ENCODE assay signal across 9 cellular contexts in the genomic region with DNA sequence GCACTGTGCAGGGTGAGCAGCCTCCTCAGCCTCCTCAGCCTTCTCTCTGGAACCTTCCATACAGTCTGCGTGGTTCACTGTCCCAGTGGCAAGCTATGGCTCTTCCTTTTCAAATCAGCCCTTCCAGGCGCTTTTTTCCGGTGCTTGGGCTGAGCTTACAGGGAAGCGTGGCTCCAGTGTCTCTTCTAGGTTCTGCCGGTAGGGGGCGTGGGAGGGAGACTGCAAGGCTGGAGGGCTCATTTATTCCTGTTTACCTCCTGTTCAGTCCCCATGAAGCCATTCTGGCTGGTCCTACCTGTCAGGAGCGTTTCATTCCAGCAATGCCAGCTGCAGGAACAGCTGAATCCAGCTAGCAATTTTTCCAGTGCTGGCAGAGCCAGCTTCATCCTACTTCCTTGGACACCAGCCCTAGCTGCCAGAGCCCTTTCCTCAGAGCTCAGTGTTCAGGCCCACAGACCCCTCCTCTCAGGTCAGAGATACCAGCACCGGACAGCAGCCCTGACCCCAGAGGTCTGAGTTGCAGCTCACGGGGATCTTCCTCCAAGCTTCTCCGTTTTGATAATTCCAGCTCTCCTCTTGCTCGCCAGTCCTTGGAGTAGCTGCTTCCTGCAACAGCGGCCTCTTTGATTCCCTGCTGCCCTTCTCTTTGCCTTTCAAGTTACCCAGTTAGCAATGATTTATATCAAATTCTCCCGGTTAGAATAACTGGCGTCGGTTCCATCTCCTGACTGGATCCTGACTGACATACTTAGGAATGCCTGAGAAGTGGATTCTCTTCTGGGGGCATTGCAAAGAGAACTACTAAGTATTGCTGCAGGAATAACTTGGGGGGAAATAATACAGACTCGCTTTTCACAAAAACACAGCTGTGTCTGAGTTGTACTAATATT.
DNase-seq lines count a peak whose midpoint lies in the region; TF ChIP-seq lines count a peak whose summit lies in the region.
"Had no signal": no experiment of that assay in that cellular context is flagged by ENCODE, and none has a peak within 500 bp of the region (broad histone marks: within the 10 kb centered on the region; RNA-seq: fewer than 3 reads in every experiment).

No MANE protein-coding gene starts in this region.

- H3K36me3 ChIP-seq in MM.1S (replicated peaks; ENCODE audit: insufficient read depth, low read length) (no peaks in the 10 kb centered on the region), osteoblast (ENCODE audit: insufficient read depth, low read length) (no peaks in the 10 kb centered on the region)

- H3K9ac ChIP-seq in MM.1S (ENCODE audit: low read length) = no peak overlapping the region

- no peak overlapping the region for H3K4me2 ChIP-seq in MM.1S (ENCODE audit: low read depth, low read length)
- peak overlapping the region; percentile 25 for H3K4me2 ChIP-seq in osteoblast (ENCODE audit: insufficient read depth, low read length)

- no peaks in the 10 kb centered on the region for H3K9me3 ChIP-seq in MM.1S (replicated peaks; ENCODE audit: insufficient read depth, low read length)
- no peaks in the 10 kb centered on the region for H3K9me3 ChIP-seq in osteoblast (ENCODE audit: low read depth, low read length)

- H3F3A ChIP-seq in MM.1S (ENCODE audit: insufficient read depth, low read length) = no peaks in the 10 kb centered on the region

- H4K20me1 ChIP-seq in MM.1S (ENCODE audit: insufficient read depth, low read length) (no peaks in the 10 kb centered on the region), osteoblast (ENCODE audit: insufficient read depth, low read length) (no peaks in the 10 kb centered on the region)

- no peaks in the 10 kb centered on the region for H3K27me3 ChIP-seq in MM.1S (replicated peaks; ENCODE audit: insufficient read depth, low read length)
- H3K27me3 ChIP-seq in osteoblast (ENCODE audit: insufficient read depth, low read length) = peaks cover 11% of the 10 kb centered on the region

- H2AFZ ChIP-seq in MM.1S (ENCODE audit: low read length) (no peak overlapping the region), osteoblast (ENCODE audit: low read length) (no peak overlapping the region)

- peak; percentile 32 for TF ChIP-seq CTCF in MM.1S (IDR thresholded peaks at IDR 0.05; ENCODE audit: low read length)
- TF ChIP-seq CTCF in cardiac fibroblast (IDR thresholded peaks at IDR 0.05; ENCODE audit: low read depth, low read length) = peak; percentile 40
- TF ChIP-seq CTCF in osteoblast (IDR thresholded peaks at IDR 0.05; ENCODE audit: extremely low read depth, low read depth, low read length) = peak; percentile 48

- DNase-seq in activated CD4-positive, alpha-beta T cell treated with anti-CD3 and anti-CD28 coated beads for 48 hours = peak; percentile 37
- no peak for DNase-seq in activated CD4-positive, alpha-beta T cell treated with anti-CD3 and anti-CD28 coated beads for 1 hour
- DNase-seq in MM.1S = no peak
- DNase-seq in cardiac fibroblast (ENCODE audit: low read depth in 2 of 2) = peak in 1 of 2 donors; percentile 23
- DNase-seq in osteoblast (ENCODE audit: insufficient read length, low spot score, missing footprints) = no peak
- DNase-seq in SW480 (ENCODE audit: low spot score) = no peak
- no peak for DNase-seq in central memory CD4-positive, alpha-beta T cell
- DNase-seq in ureter (ENCODE audit: low spot score) = no peak
- DNase-seq: CD8-positive, alpha-beta memory T cell had no signal

- H3K27ac ChIP-seq in MM.1S (ENCODE audit: low read length) = no peak overlapping the region
- peak overlapping the region; percentile 23 for H3K27ac ChIP-seq in osteoblast (ENCODE audit: low read depth, low read length)

- no peaks in the 10 kb centered on the region for H3K4me1 ChIP-seq in MM.1S (ENCODE audit: low read length)
- H3K4me1 ChIP-seq in osteoblast (ENCODE audit: insufficient read depth, low read length) = peaks cover 3% of the 10 kb centered on the region

- H3K79me2 ChIP-seq in MM.1S (ENCODE audit: low read length) (no peaks in the 10 kb centered on the region), osteoblast (ENCODE audit: insufficient read depth, low read length) (no peaks in the 10 kb centered on the region)

- H3K9me2 ChIP-seq in MM.1S (replicated peaks; ENCODE audit: insufficient read depth, low read length) = no peaks in the 10 kb centered on the region

- H3K4me3 ChIP-seq in MM.1S (ENCODE audit: low read length) (no peak overlapping the region), cardiac fibroblast (replicated peaks in 1 of 2; ENCODE audit: low read depth in 2 of 2, low read length in 2 of 2) (no peak overlapping the region), osteoblast (ENCODE audit: insufficient read depth, low read length) (no peak overlapping the region)
